In genomic region chr16:27638833-27639587, GRCh38 we compare ENCODE assay signal across 10 cellular contexts.
"Had no signal": no experiment of that assay in that cellular context is flagged by ENCODE, and none has a peak within 500 bp of the region (broad histone marks: within the 10 kb centered on the region; RNA-seq: fewer than 3 reads in every experiment).

No MANE protein-coding gene starts in this region.

- H3K36me3 ChIP-seq: thoracic aorta had no signal

- H3K27ac ChIP-seq: SK-N-MC, thoracic aorta had no signal

- DNase-seq: central memory CD4-positive, alpha-beta T cell; effector memory CD4-positive, alpha-beta T cell; left cardiac atrium; stimulated activated CD4-positive, alpha-beta T cell treated with anti-CD3 and anti-CD28 coated beads, Interleukin-4, amount 100 ng/mL, for 4 hours had no signal

- H3K4me1 Mint-ChIP-seq: stimulated activated naive CD8-positive, alpha-beta T cell treated with anti-CD3 and anti-CD28 coated beads, Interleukin-15, amount 100 ng/mL, for 72 hours had no signal

- H3K9me3 Mint-ChIP-seq: activated naive CD4-positive, alpha-beta T cell treated with anti-CD3 and anti-CD28 coated beads for 36 hours; stimulated activated naive CD8-positive, alpha-beta T cell treated with anti-CD3 and anti-CD28 coated beads, Interleukin-15, amount 100 ng/mL, for 72 hours; WTC11 had no signal

- H3K36me3 Mint-ChIP-seq: natural killer cell treated with Interleukin-12 subunit alpha and Interleukin-12 subunit beta and Interleukin-15 and Interleukin-18, amount 100 ng/mL, for 72 hours had no signal

- H3K4me3 ChIP-seq: SK-N-MC, thoracic aorta had no signal

- H3K4me3 Mint-ChIP-seq: activated naive CD4-positive, alpha-beta T cell treated with anti-CD3 and anti-CD28 coated beads for 36 hours; natural killer cell treated with Interleukin-12 subunit alpha and Interleukin-12 subunit beta and Interleukin-15 and Interleukin-18, amount 100 ng/mL, for 72 hours; stimulated activated naive CD8-positive, alpha-beta T cell treated with anti-CD3 and anti-CD28 coated beads, Interleukin-15, amount 100 ng/mL, for 72 hours; WTC11 had no signal

- H3K27me3 Mint-ChIP-seq: natural killer cell treated with Interleukin-12 subunit alpha and Interleukin-12 subunit beta and Interleukin-15 and Interleukin-18, amount 100 ng/mL, for 72 hours; stimulated activated naive CD8-positive, alpha-beta T cell treated with anti-CD3 and anti-CD28 coated beads, Interleukin-15, amount 100 ng/mL, for 72 hours had no signal

- H3K27ac Mint-ChIP-seq: activated naive CD4-positive, alpha-beta T cell treated with anti-CD3 and anti-CD28 coated beads for 36 hours; natural killer cell treated with Interleukin-12 subunit alpha and Interleukin-12 subunit beta and Interleukin-15 and Interleukin-18, amount 100 ng/mL, for 72 hours; stimulated activated naive CD8-positive, alpha-beta T cell treated with anti-CD3 and anti-CD28 coated beads, Interleukin-15, amount 100 ng/mL, for 72 hours; WTC11 had no signal

- H3K9me3 ChIP-seq: thoracic aorta had no signal
